Comparison of ENCODE assay signal across 8 cellular contexts in genomic region chr5:160311491-160312138, GRCh38. TPM values are rescaled to one million over a fixed set of nuclear protein-coding genes. Genes with fewer than 3 reads are reported as not detected.
DNase-seq lines count a peak whose midpoint lies in the region; TF ChIP-seq lines count a peak whose summit lies in the region.

No MANE protein-coding gene starts in this region.

- H4K20me1 ChIP-seq in osteoblast (ENCODE audit: insufficient read depth, low read length) = no peaks in the 10 kb centered on the region

- peaks cover 80% of the 10 kb centered on the region for H3K27me3 Mint-ChIP-seq in activated T-cell treated with anti-CD3 and anti-CD28 coated beads, Interleukin-2, amount 50 U/mL, for 24 hours

- no peaks in the 10 kb centered on the region for H3K79me2 ChIP-seq in osteoblast (ENCODE audit: insufficient read depth, low read length)

- peaks cover 46% of the 10 kb centered on the region for H3K27me3 ChIP-seq in osteoblast (ENCODE audit: insufficient read depth, low read length)
- peaks cover 26% of the 10 kb centered on the region for H3K27me3 ChIP-seq in effector memory CD4-positive, alpha-beta T cell (replicated peaks; ENCODE audit: control insufficient read depth, insufficient read depth, low read length, poor library complexity, severe bottlenecking)

- no peak overlapping the region for H3K27ac Mint-ChIP-seq in activated T-cell treated with anti-CD3 and anti-CD28 coated beads, Interleukin-2, amount 50 U/mL, for 24 hours

- no peaks in the 10 kb centered on the region for H3K36me3 Mint-ChIP-seq in activated T-cell treated with anti-CD3 and anti-CD28 coated beads, Interleukin-2, amount 50 U/mL, for 24 hours (ENCODE audit: low read depth)

- TF ChIP-seq CTCF in fibroblast of mammary gland (conservative IDR thresholded peaks at IDR 0.05; ENCODE audit: control insufficient read depth, insufficient read depth, low read depth, low read length) (no peak), osteoblast (IDR thresholded peaks at IDR 0.05; ENCODE audit: extremely low read depth, low read depth, low read length) (no peak)

- peak overlapping the region; percentile 80 for H3K4me2 ChIP-seq in osteoblast (ENCODE audit: insufficient read depth, low read length)

- no peaks in the 10 kb centered on the region for H3K9me3 Mint-ChIP-seq in activated T-cell treated with anti-CD3 and anti-CD28 coated beads, Interleukin-2, amount 50 U/mL, for 24 hours

- H3K4me1 Mint-ChIP-seq in activated T-cell treated with anti-CD3 and anti-CD28 coated beads, Interleukin-2, amount 50 U/mL, for 24 hours (ENCODE audit: low read depth) = peaks cover 8% of the 10 kb centered on the region

- H3K9me3 ChIP-seq in osteoblast (ENCODE audit: low read depth, low read length) = no peaks in the 10 kb centered on the region
- no peaks in the 10 kb centered on the region for H3K9me3 ChIP-seq in effector memory CD4-positive, alpha-beta T cell (ENCODE audit: control insufficient read depth, low read length)

- H2AFZ ChIP-seq in osteoblast (ENCODE audit: low read length) = peak overlapping the region; percentile 62

- H3K4me3 Mint-ChIP-seq in activated T-cell treated with anti-CD3 and anti-CD28 coated beads, Interleukin-2, amount 50 U/mL, for 24 hours = peak overlapping the region; percentile 28

- no peak for DNase-seq in activated T-cell treated with anti-CD3 and anti-CD28 coated beads, Interleukin-2, amount 50 U/mL, for 24 hours
- no peak for DNase-seq in activated T-cell treated with anti-CD3 and anti-CD28 coated beads, Interleukin-2, amount 50 U/mL, for 48 hours
- peak; percentile 19 for DNase-seq in RKO (ENCODE audit: low spot score)
- DNase-seq in fibroblast of mammary gland (ENCODE audit: low read depth) = no peak
- peak; percentile 83 for DNase-seq in osteoblast (ENCODE audit: insufficient read length, low spot score, missing footprints)
- DNase-seq in H4 (ENCODE audit: low spot score) = no peak
- no peak for DNase-seq in effector memory CD4-positive, alpha-beta T cell
- DNase-seq in hepatic stellate cell (ENCODE audit: low spot score) = no peak

- no peaks in the 10 kb centered on the region for H3K36me3 ChIP-seq in osteoblast (ENCODE audit: insufficient read depth, low read length)
- no peaks in the 10 kb centered on the region for H3K36me3 ChIP-seq in effector memory CD4-positive, alpha-beta T cell (ENCODE audit: control insufficient read depth, insufficient read depth, low read length)

- no peak overlapping the region for H3K27ac ChIP-seq in osteoblast (ENCODE audit: low read depth, low read length)
- no peak overlapping the region for H3K27ac ChIP-seq in effector memory CD4-positive, alpha-beta T cell (ENCODE audit: insufficient read depth, low read length, poor library complexity, severe bottlenecking)

- H3K4me3 ChIP-seq in fibroblast of mammary gland (ENCODE audit: control insufficient read depth, low read depth, low read length) = peak overlapping the region; percentile 7
- H3K4me3 ChIP-seq in osteoblast (ENCODE audit: insufficient read depth, low read length) = peak overlapping the region; percentile 69
- H3K4me3 ChIP-seq in effector memory CD4-positive, alpha-beta T cell (ENCODE audit: insufficient read depth, low read depth, low read length, poor library complexity, severe bottlenecking) = no peak overlapping the region

- H3K4me1 ChIP-seq in osteoblast (ENCODE audit: insufficient read depth, low read length) = peaks cover 3% of the 10 kb centered on the region
- peaks cover 2% of the 10 kb centered on the region for H3K4me1 ChIP-seq in effector memory CD4-positive, alpha-beta T cell (ENCODE audit: control insufficient read depth, insufficient read depth, low read length, poor library complexity, severe bottlenecking)

RNA-seq across cellular contexts. Expression of gene CCNJL, which starts 0.7 kb away (rescaled TPM):
- 0.88 and 1.1 TPM in 2 replicates for total RNA-seq in osteoblast
- 6.6 and 7.4 TPM in 2 replicates for total RNA-seq in H4 (2014; rRNA removed; shearing (Covaris generic))

RNA-seq across cellular contexts. Expression of gene C1QTNF2, which starts 58.8 kb away (rescaled TPM):
- total RNA-seq in osteoblast = under 0.01 TPM in 1 of 2 replicates, not detected in the other
- 2.2 and 2.6 TPM in 2 replicates for total RNA-seq in H4 (2014; rRNA removed; shearing (Covaris generic))

Comparison
In these comparisons a context has a peak if more than half of its experiments do, and no peak if none do; other contexts are left out.
1. DNase-seq: peak in RKO (single experiment) and osteoblast (single experiment); none in activated T-cell treated with anti-CD3 and anti-CD28 coated beads, Interleukin-2, amount 50 U/mL, for 24 hours (single experiment), activated T-cell treated with anti-CD3 and anti-CD28 coated beads, Interleukin-2, amount 50 U/mL, for 48 hours (0 of 2), fibroblast of mammary gland (single experiment), H4 (single experiment), effector memory CD4-positive, alpha-beta T cell (0 of 3) and hepatic stellate cell (single experiment).